ENCODE assay signal across 8 cellular contexts in genomic region chr15:73305331-73306211, GRCh38.
DNase-seq lines count a peak whose midpoint lies in the region; ATAC-seq and TF ChIP-seq lines count a peak whose summit lies in the region.

No MANE protein-coding gene starts in this region.

- H3K4me1 ChIP-seq in OCI-LY3 (ENCODE audit: low read length): no peaks in the 10 kb centered on the region
- no peaks in the 10 kb centered on the region for H3K4me1 ChIP-seq in mesendoderm (ENCODE audit: control insufficient read depth, low read depth, low read length)

- H2BK5ac ChIP-seq in mesendoderm (ENCODE audit: low read length): no peak overlapping the region

- no peak overlapping the region for H3K23ac ChIP-seq in mesendoderm (ENCODE audit: low read length)

- H3K27ac ChIP-seq in OCI-LY3 (ENCODE audit: low read length): no peak overlapping the region
- H3K27ac ChIP-seq in mesendoderm (ENCODE audit: low read depth, low read length): no peak overlapping the region

- H3K36me3 ChIP-seq in OCI-LY3 (replicated peaks; ENCODE audit: low read depth, low read length): no peaks in the 10 kb centered on the region
- H3K36me3 ChIP-seq in mesendoderm (ENCODE audit: control insufficient read depth, insufficient read depth, low read length): peaks cover 6% of the 10 kb centered on the region

- H2BK120ac ChIP-seq in mesendoderm (ENCODE audit: low read depth, low read length): no peak overlapping the region

- H3K27me3 ChIP-seq in OCI-LY3 (ENCODE audit: low read depth, low read length) (no peaks in the 10 kb centered on the region), mesendoderm (ENCODE audit: insufficient read depth, low read length, poor library complexity) (no peaks in the 10 kb centered on the region)

- no peaks in the 10 kb centered on the region for H3K9me3 ChIP-seq in OCI-LY3 (ENCODE audit: insufficient read depth, low read length)

- no peaks in the 10 kb centered on the region for H3K79me2 ChIP-seq in OCI-LY3 (ENCODE audit: low read length)
- no peaks in the 10 kb centered on the region for H3K79me2 ChIP-seq in mesendoderm (ENCODE audit: control insufficient read depth, insufficient read depth, low read length)

- no peaks in the 10 kb centered on the region for H4K20me1 ChIP-seq in OCI-LY3 (ENCODE audit: insufficient read depth, low read length)

- no peak overlapping the region for H3K4ac ChIP-seq in mesendoderm (ENCODE audit: low read depth, low read length)

- ATAC-seq in HG02840 (IDR thresholded peaks at IDR 0.05; ENCODE audit: low FRiP score, unreplicated experiment): no peak

- H3K4me3 ChIP-seq in LNCaP clone FGC (ENCODE audit: low read depth, low read length) (no peak overlapping the region), OCI-LY3 (ENCODE audit: low read length) (no peak overlapping the region), mesendoderm (ENCODE audit: low read length) (no peak overlapping the region)

- H3K56ac ChIP-seq in mesendoderm (ENCODE audit: low read length): no peak overlapping the region

- no peak overlapping the region for H3K18ac ChIP-seq in mesendoderm (ENCODE audit: low read length)

- DNase-seq in DMS 273 (lab: John Stamatoyannopoulos, UW; ENCODE audit: unreplicated experiment) (peak; percentile 65), DMS 273 treated with DMSO at 0.1 percent for 48 hours (lab: John Stamatoyannopoulos, UW) (no peak), LNCaP clone FGC (ENCODE audit: low read depth) (peak; percentile 59), ecto neural progenitor cell (ENCODE audit: low spot score) (peak; percentile 77), mesendoderm (peak; percentile 88)
- no peak for DNase-seq in activated CD8-positive, alpha-beta memory T cell treated with anti-CD3 and anti-CD28 coated beads, Interleukin-2, amount 50 U/mL, for 48 hours

- H2AFZ ChIP-seq in OCI-LY3 (ENCODE audit: low read depth, low read length): no peak overlapping the region

- H4K5ac ChIP-seq in mesendoderm (ENCODE audit: low read length): no peak overlapping the region

- no peak overlapping the region for H2BK15ac ChIP-seq in mesendoderm (replicated peaks; ENCODE audit: low read depth)

- no CpG with 5 or more reads among the region's 12 CpGs for WGBS in mesendoderm (ENCODE audit: extremely low coverage, insufficient coverage, low lambda C conversion rate)

- TF ChIP-seq CTCF in LNCaP clone FGC (IDR thresholded peaks at IDR 0.05; ENCODE audit: control insufficient read depth, extremely low read depth, insufficient read depth): peak; percentile 93
- peak; percentile 83 for TF ChIP-seq CTCF in OCI-LY3 (IDR thresholded peaks at IDR 0.05; ENCODE audit: low read depth, low read length)

- no peak overlapping the region for H3K9ac ChIP-seq in OCI-LY3 (ENCODE audit: low read length)
- no peak overlapping the region for H3K9ac ChIP-seq in mesendoderm (ENCODE audit: low read length)

- H2AK5ac ChIP-seq in mesendoderm (ENCODE audit: low read length): no peak overlapping the region

- no peak overlapping the region for H3K4me2 ChIP-seq in OCI-LY3 (ENCODE audit: low read length)
- no peak overlapping the region for H3K4me2 ChIP-seq in mesendoderm (ENCODE audit: low read length)

- H3K79me1 ChIP-seq in mesendoderm (ENCODE audit: low read length): no peaks in the 10 kb centered on the region

- no peak overlapping the region for H4K8ac ChIP-seq in mesendoderm (ENCODE audit: low read depth, low read length)

Comparison
In these comparisons a context has a peak if more than half of its experiments do, and no peak if none do; other contexts are left out.
1. DNase-seq: peak in DMS 273 (single experiment), LNCaP clone FGC (single experiment), ecto neural progenitor cell (single experiment) and mesendoderm (single experiment); none in DMS 273 treated with DMSO at 0.1 percent for 48 hours (single experiment) and activated CD8-positive, alpha-beta memory T cell treated with anti-CD3 and anti-CD28 coated beads, Interleukin-2, amount 50 U/mL, for 48 hours (single experiment).